ENCODE assay signal across 11 cellular contexts in genomic region chrX:132740316-132741123, GRCh38.
DNase-seq lines count a peak whose midpoint lies in the region; ATAC-seq, FAIRE-seq and TF ChIP-seq lines count a peak whose summit lies in the region.
"Had no signal": no experiment of that assay in that cellular context is flagged by ENCODE, and none has a peak within 500 bp of the region (broad histone marks: within the 10 kb centered on the region; RNA-seq: fewer than 3 reads in every experiment).

No MANE protein-coding gene starts in this region.

- POLR2A ChIA-PET in BJ (lab: Charles Lee) (no interaction called here), HepG2 (lab: Yijun Ruan, JAX) (no interaction called here)

- TF ChIP-seq RAD21 in HepG2 (CRISPR knock-in tag; IDR thresholded peaks at IDR 0.05), result no peak

- H3K36me3 ChIP-seq in BJ (ENCODE audit: control insufficient read depth, insufficient read depth, low read length) (no peaks in the 10 kb centered on the region), H7 (replicated peaks; ENCODE audit: control insufficient read depth, insufficient read depth, low read length) (no peaks in the 10 kb centered on the region), astrocyte (ENCODE audit: insufficient read depth, low read length) (no peaks in the 10 kb centered on the region), HepG2 (replicated peaks in 1 of 2; ENCODE audit: control insufficient read depth in 1 of 2, insufficient read depth in 2 of 2, low read length in 2 of 2) (no peaks in the 10 kb centered on the region)
- H3K36me3 ChIP-seq: neutrophil had no signal

- no peak for DNase-seq in BJ (ENCODE audit: low read depth)
- DNase-seq in H7, result peak; percentile 41
- DNase-seq in astrocyte (ENCODE audit: low read depth), result no peak
- DNase-seq in HepG2 (ENCODE audit: low spot score), result no peak
- no peak for DNase-seq in H4 (ENCODE audit: low spot score)
- no peak for DNase-seq in SW 1271 (lab: John Stamatoyannopoulos, UW)
- no peak for DNase-seq in activated CD4-positive, alpha-beta T cell treated with anti-CD3 and anti-CD28 coated beads for 4 hours
- DNase-seq: effector CD8-positive, alpha-beta T cell; NCI-H526 treated with DMSO at 0.1 percent for 48 hours had no signal

- TF ChIP-seq CTCF in BJ (IDR thresholded peaks at IDR 0.05; ENCODE audit: insufficient read depth, low read depth, low read length), result peak; percentile 28; the same call in 1 of the 2 replicates
- peak; percentile 51 for TF ChIP-seq CTCF in astrocyte (IDR thresholded peaks at IDR 0.05; ENCODE audit: insufficient read depth, low read depth, low read length)
- peak; percentile 40; the same call in 1 of the 2 replicates for TF ChIP-seq CTCF in HepG2 (CRISPR knock-in tag; IDR thresholded peaks at IDR 0.05)

- CTCF ChIA-PET in BJ (lab: Yijun Ruan, JAX), result interaction anchor here (0.6 kb wide), 1 partner anchor 30 kb away, joined by 3 read pairs; no protein-coding TSS in a partner anchor
- CTCF ChIA-PET in HepG2 (lab: Yijun Ruan, JAX; ENCODE audit: low intra/inter-chr PET ratio, low total read pairs), result interaction anchor here (0.7 kb wide), 1 partner anchor 431 kb away, joined by 3 read pairs; no protein-coding TSS in a partner anchor

- FAIRE-seq in astrocyte (lab: Jason Lieb, UNC), result peak; percentile 23
- peak; percentile 21 for FAIRE-seq in HepG2 (lab: Jason Lieb, UNC)

- H3K4me3 ChIP-seq in BJ (ENCODE audit: low read depth, low read length) (no peak overlapping the region), H7 (ENCODE audit: insufficient read depth, low read depth, low read length) (no peak overlapping the region), astrocyte (ENCODE audit: insufficient read depth, low read depth, low read length) (no peak overlapping the region), HepG2 (replicated peaks in 1 of 3; ENCODE audit: insufficient read depth in 1 of 3, low read depth in 2 of 3, low read length in 3 of 3) (no peak overlapping the region)

- H3K9ac ChIP-seq in astrocyte (ENCODE audit: low read length) (no peak overlapping the region), HepG2 (ENCODE audit: insufficient read depth, low read depth, low read length) (no peak overlapping the region)

- no peak overlapping the region for H3K4me3 Mint-ChIP-seq in astrocyte (ENCODE audit: unreplicated experiment)

- no peaks in the 10 kb centered on the region for H3K27me3 Mint-ChIP-seq in astrocyte (ENCODE audit: low read depth, unreplicated experiment)

- no peaks in the 10 kb centered on the region for H3K9me3 Mint-ChIP-seq in astrocyte (ENCODE audit: unreplicated experiment)

- 100% methylated on average over 2 of the region's 3 CpGs for WGBS in HepG2 (ENCODE audit: low lambda C conversion rate)

- H3K27ac ChIP-seq in astrocyte (ENCODE audit: low read depth, low read length), result no peak overlapping the region
- no peak overlapping the region for H3K27ac ChIP-seq in HepG2 (ENCODE audit: extremely low read length, insufficient read depth, low read length)
- H3K27ac ChIP-seq: neutrophil had no signal

- ATAC-seq in HepG2, result no peak
- no peak for ATAC-seq in GM21737 (IDR thresholded peaks at IDR 0.05; ENCODE audit: unreplicated experiment)

- H3K36me3 Mint-ChIP-seq in astrocyte (ENCODE audit: low read depth, unreplicated experiment), result no peaks in the 10 kb centered on the region

- H3K4me2 ChIP-seq in astrocyte (ENCODE audit: low read length) (no peak overlapping the region), HepG2 (ENCODE audit: low read depth, low read length) (no peak overlapping the region)

- H4K20me1 ChIP-seq in astrocyte (ENCODE audit: insufficient read depth, low read length), result no peaks in the 10 kb centered on the region
- H4K20me1 ChIP-seq in HepG2 (ENCODE audit: insufficient read depth, low read length), result no peaks in the 10 kb centered on the region

- no peak overlapping the region for H3K27ac Mint-ChIP-seq in astrocyte (ENCODE audit: unreplicated experiment)

- H2AFZ ChIP-seq in astrocyte (ENCODE audit: low read depth, low read length) (no peak overlapping the region), HepG2 (ENCODE audit: low read length) (no peak overlapping the region)

- TF ChIP-seq EP300 in HepG2 (IDR thresholded peaks at IDR 0.05; ENCODE audit: low read depth in 2 of 2, low read length in 2 of 2), result no peak
- TF ChIP-seq EP300 in HepG2 (CRISPR knock-in tag; IDR thresholded peaks at IDR 0.05; ENCODE audit: borderline replicate concordance), result no peak

- in situ Hi-C loops in HepG2 (cut with HindIII; ENCODE audit: extremely low pct_ligation_motif_present, low pct_unique_long_range_greater_than_20kb), result loop anchor here (25.0 kb wide), 1 partner anchor 447 kb away; no protein-coding TSS in a partner anchor

- no peaks in the 10 kb centered on the region for H3K9me3 ChIP-seq in astrocyte (ENCODE audit: insufficient read depth, low read depth, low read length)
- no peaks in the 10 kb centered on the region for H3K9me3 ChIP-seq in HepG2 (ENCODE audit: low read length)
- H3K9me3 ChIP-seq: neutrophil had no signal

- BruUV-seq in HepG2 (replicated peaks; lab: Mats Ljungman, UMichigan), result no TSS peak

- no peak for TF ChIP-seq POLR2A in HepG2 (IDR thresholded peaks at IDR 0.05; ENCODE audit: insufficient read depth in 1 of 2, low read depth in 2 of 2, low read length in 2 of 2)

- H3K27me3 ChIP-seq in BJ (ENCODE audit: control insufficient read depth, insufficient read depth, low read length), result no peaks in the 10 kb centered on the region
- H3K27me3 ChIP-seq in H7 (ENCODE audit: control insufficient read depth, insufficient read depth, low read length), result peaks cover 21% of the 10 kb centered on the region
- no peaks in the 10 kb centered on the region for H3K27me3 ChIP-seq in astrocyte (ENCODE audit: insufficient read depth, low read length)
- no peaks in the 10 kb centered on the region for H3K27me3 ChIP-seq in HepG2 (ENCODE audit: control insufficient read depth in 1 of 2, insufficient read depth in 2 of 2, low read length in 2 of 2)
- H3K27me3 ChIP-seq: neutrophil had no signal

- H3K4me1 Mint-ChIP-seq in astrocyte (ENCODE audit: low read depth, unreplicated experiment), result peaks cover 7% of the 10 kb centered on the region

- H3K4me1 ChIP-seq in astrocyte (ENCODE audit: insufficient read depth, low read length) (no peaks in the 10 kb centered on the region), HepG2 (ENCODE audit: insufficient read depth, low read length) (no peaks in the 10 kb centered on the region)

- H3K79me2 ChIP-seq in astrocyte (ENCODE audit: insufficient read depth, low read length), result no peaks in the 10 kb centered on the region
- H3K79me2 ChIP-seq in HepG2 (ENCODE audit: insufficient read depth, low read length), result no peaks in the 10 kb centered on the region

- intact Hi-C loops in HepG2 (cut with micrococcal nuclease; ENCODE audit: unreplicated experiment), result no loop called here

TF ChIP-seq in HepG2, 621 proteins besides CTCF, POLR2A, EP300 and RAD21:
- TF ChIP-seq ATF2 (CRISPR knock-in tag; IDR thresholded peaks at IDR 0.05) (no peak), ZNF362 (CRISPR knock-in tag; IDR thresholded peaks at IDR 0.05; ENCODE audit: borderline replicate concordance) (no peak), ARID2 (CRISPR knock-in tag; IDR thresholded peaks at IDR 0.05; ENCODE audit: borderline replicate concordance) (no peak), STAG1 (CRISPR knock-in tag; IDR thresholded peaks at IDR 0.05) (peak; percentile 47), ZFP62 (CRISPR knock-in tag; IDR thresholded peaks at IDR 0.05) (no peak), ZFYVE20 (CRISPR knock-in tag; IDR thresholded peaks at IDR 0.05; ENCODE audit: borderline replicate concordance, low read depth) (no peak)
